ENCODE assay signal across 13 cellular contexts in genomic region chr9:109974918-109975276, GRCh38.
DNase-seq lines count a peak whose midpoint lies in the region; ATAC-seq and TF ChIP-seq lines count a peak whose summit lies in the region.
"Had no signal": no experiment of that assay in that cellular context is flagged by ENCODE, and none has a peak within 500 bp of the region (broad histone marks: within the 10 kb centered on the region; RNA-seq: fewer than 3 reads in every experiment).

No MANE protein-coding gene starts in this region.

- no peak for ATAC-seq in stimulated activated naive CD8-positive, alpha-beta T cell treated with anti-CD3 and anti-CD28 coated beads, Interleukin-15, Interleukin-2, amounts not matched to agents 100 U/mL and 50 U/mL, for 24 hours
- ATAC-seq in HG02610 (IDR thresholded peaks at IDR 0.05; ENCODE audit: unreplicated experiment), result peak; percentile 24

- no peaks in the 10 kb centered on the region for H3K79me2 ChIP-seq in OCI-LY3 (ENCODE audit: low read length)

- peak overlapping the region; percentile 5; the same call in 1 of the 2 replicates for H3K4me3 ChIP-seq in OCI-LY3 (ENCODE audit: low read length)
- H3K4me3 ChIP-seq in MG63, result no peak overlapping the region
- H3K4me3 ChIP-seq: transverse colon had no signal

- H3K27me3 ChIP-seq in OCI-LY3 (ENCODE audit: low read depth, low read length), result no peaks in the 10 kb centered on the region
- H3K27me3 ChIP-seq in MG63, result no peaks in the 10 kb centered on the region
- H3K27me3 ChIP-seq: transverse colon had no signal

- no peaks in the 10 kb centered on the region for H3K9me3 Mint-ChIP-seq in stimulated activated naive CD8-positive, alpha-beta T cell treated with anti-CD3 and anti-CD28 coated beads, Interleukin-15, Interleukin-2, amounts not matched to agents 100 ng/mL and 50 ng/mL, for 24 hours

- no peaks in the 10 kb centered on the region for H3K36me3 ChIP-seq in OCI-LY3 (replicated peaks; ENCODE audit: low read depth, low read length)
- H3K36me3 ChIP-seq in MG63, result no peaks in the 10 kb centered on the region
- H3K36me3 ChIP-seq: transverse colon had no signal

- no peaks in the 10 kb centered on the region for H3K36me3 Mint-ChIP-seq in stimulated activated naive CD8-positive, alpha-beta T cell treated with anti-CD3 and anti-CD28 coated beads, Interleukin-15, Interleukin-2, amounts not matched to agents 100 ng/mL and 50 ng/mL, for 24 hours (ENCODE audit: low read depth)

- peak overlapping the region; percentile 62; the same call in 1 of the 2 replicates for H3K9ac ChIP-seq in OCI-LY3 (ENCODE audit: low read length)

- H3K27ac ChIP-seq in OCI-LY3 (ENCODE audit: low read length), result peak overlapping the region; percentile 93
- no peak overlapping the region for H3K27ac ChIP-seq in substantia nigra (ENCODE audit: low read depth, low read length, poor library complexity, severe bottlenecking)

- no peaks in the 10 kb centered on the region for H3K27me3 Mint-ChIP-seq in stimulated activated naive CD8-positive, alpha-beta T cell treated with anti-CD3 and anti-CD28 coated beads, Interleukin-15, Interleukin-2, amounts not matched to agents 100 ng/mL and 50 ng/mL, for 24 hours

- no peak for DNase-seq in stimulated activated naive CD8-positive, alpha-beta T cell treated with anti-CD3 and anti-CD28 coated beads, Interleukin-15, Interleukin-2, amounts not matched to agents 100 U/mL and 50 U/mL, for 24 hours
- no peak for DNase-seq in substantia nigra (lab: John Stamatoyannopoulos, UW)
- DNase-seq in MG63, result no peak
- no peak for DNase-seq in hippocampal formation (lab: John Stamatoyannopoulos, UW)
- DNase-seq in NCI-H510A treated with DMSO at 0.1 percent for 48 hours (lab: John Stamatoyannopoulos, UW), result no peak
- DNase-seq: DMS53, H7, NCI-H1048, NCI-H345 had no signal

- H3K9me3 ChIP-seq in OCI-LY3 (ENCODE audit: insufficient read depth, low read length) (no peaks in the 10 kb centered on the region), MG63 (no peaks in the 10 kb centered on the region)
- H3K9me3 ChIP-seq: transverse colon had no signal

- peak overlapping the region; percentile 65 for H3K4me2 ChIP-seq in OCI-LY3 (ENCODE audit: low read length)

- H3K4me1 ChIP-seq in OCI-LY3 (ENCODE audit: low read length), result peaks cover 79% of the 10 kb centered on the region
- H3K4me1 ChIP-seq: transverse colon had no signal

- peak overlapping the region; percentile 32 for H3K27ac Mint-ChIP-seq in stimulated activated naive CD8-positive, alpha-beta T cell treated with anti-CD3 and anti-CD28 coated beads, Interleukin-15, Interleukin-2, amounts not matched to agents 100 ng/mL and 50 ng/mL, for 24 hours

- no peak overlapping the region for H3K4me3 Mint-ChIP-seq in stimulated activated naive CD8-positive, alpha-beta T cell treated with anti-CD3 and anti-CD28 coated beads, Interleukin-15, Interleukin-2, amounts not matched to agents 100 ng/mL and 50 ng/mL, for 24 hours

- TF ChIP-seq CTCF in OCI-LY3 (IDR thresholded peaks at IDR 0.05; ENCODE audit: low read depth, low read length), result no peak

- no peaks in the 10 kb centered on the region for H4K20me1 ChIP-seq in OCI-LY3 (ENCODE audit: insufficient read depth, low read length)

- no peak overlapping the region for H2AFZ ChIP-seq in OCI-LY3 (ENCODE audit: low read depth, low read length)

- peaks cover 68% of the 10 kb centered on the region for H3K4me1 Mint-ChIP-seq in stimulated activated naive CD8-positive, alpha-beta T cell treated with anti-CD3 and anti-CD28 coated beads, Interleukin-15, Interleukin-2, amounts not matched to agents 100 ng/mL and 50 ng/mL, for 24 hours (ENCODE audit: low read depth)
